1 cellular context compared by ENCODE assay signal in the genomic region with DNA sequence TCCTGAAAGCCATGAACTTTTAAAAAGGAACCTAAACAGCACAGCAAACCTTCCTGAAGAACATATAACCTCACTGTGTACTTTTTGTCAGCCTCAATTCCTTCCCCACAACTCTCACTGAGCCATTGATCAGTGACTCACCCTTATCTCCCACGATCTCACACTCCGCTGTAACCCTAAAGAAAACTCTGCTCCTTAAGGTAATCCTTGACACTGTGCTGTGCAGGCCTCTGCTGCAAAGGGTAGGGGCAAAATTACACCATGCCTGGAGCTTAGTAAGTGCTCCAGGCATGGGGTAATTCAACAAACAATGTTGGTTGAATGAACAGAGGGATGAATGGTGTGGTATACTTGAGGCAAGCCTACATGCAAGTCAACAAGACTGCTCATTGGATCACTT.
TF ChIP-seq lines count a peak whose summit lies in the region.

No MANE protein-coding gene starts in this region.

TF ChIP-seq in IMR-90, 13 proteins besides CTCF, POLR2A, EP300 and RAD21 (continued from another document):
- TF ChIP-seq USF2 (IDR thresholded peaks at IDR 0.05; ENCODE audit: low read depth, low read length) = no peak
- no peak for TF ChIP-seq RCOR1 (IDR thresholded peaks at IDR 0.05; ENCODE audit: insufficient replicate concordance, low read length)
- TF ChIP-seq NFE2L2 (IDR thresholded peaks at IDR 0.05; ENCODE audit: low read depth, low read length) = no peak
- TF ChIP-seq SMC3 (IDR thresholded peaks at IDR 0.05; ENCODE audit: low read depth, low read length) = no peak
- no peak for TF ChIP-seq MXI1 (IDR thresholded peaks at IDR 0.05; ENCODE audit: borderline replicate concordance, low read depth, low read length)
